12 cellular contexts compared by ENCODE assay signal in genomic region chr19:46623915-46624502, GRCh38. TPM values are rescaled to one million over a fixed set of nuclear protein-coding genes. Genes with fewer than 3 reads are reported as not detected.
DNase-seq lines count a peak whose midpoint lies in the region; ATAC-seq and TF ChIP-seq lines count a peak whose summit lies in the region.
"Had no signal": no experiment of that assay in that cellular context is flagged by ENCODE, and none has a peak within 500 bp of the region (broad histone marks: within the 10 kb centered on the region; RNA-seq: fewer than 3 reads in every experiment).

No MANE protein-coding gene starts in this region.

- H3K9me3 ChIP-seq in Peyer's patch (no peaks in the 10 kb centered on the region), gastroesophageal sphincter (no peaks in the 10 kb centered on the region)
- H3K9me3 ChIP-seq: pancreas had no signal

- H3K36me3 ChIP-seq in Peyer's patch (no peaks in the 10 kb centered on the region), gastroesophageal sphincter (no peaks in the 10 kb centered on the region)
- H3K36me3 ChIP-seq: pancreas had no signal

- H3K4me1 ChIP-seq in Peyer's patch (peaks cover 0 to 47% (median 14%) of the 10 kb centered on the region in 4 donors), gastroesophageal sphincter (peaks cover 3 to 76% (median 53%) of the 10 kb centered on the region in 3 donors)

- H3K27ac Mint-ChIP-seq in T-helper 1 cell treated with Interleukin-12 subunit alpha and Interleukin-12 subunit beta and Interleukin-4 antibody, amounts not matched to agents 30 μg/mL and 1 μg/mL, for 36 hours: peak overlapping the region; percentile 92
- H3K27ac Mint-ChIP-seq in stimulated activated naive B cell treated with anti-CD40 and anti-IgM and Interleukin-4, amounts not matched to agents 10 μg/mL and 1 μg/mL and 100 μg/mL, for 72 hours: peak overlapping the region; percentile 97

- H3K27me3 ChIP-seq in Peyer's patch (no peaks in the 10 kb centered on the region), gastroesophageal sphincter (no peaks in the 10 kb centered on the region)
- H3K27me3 ChIP-seq: pancreas had no signal

- H3K36me3 Mint-ChIP-seq in T-helper 1 cell treated with Interleukin-12 subunit alpha and Interleukin-12 subunit beta and Interleukin-4 antibody, amounts not matched to agents 30 μg/mL and 1 μg/mL, for 36 hours (ENCODE audit: low read depth): peaks cover 33% of the 10 kb centered on the region
- peaks cover 57 to 58% of the 10 kb centered on the region in 2 donors for H3K36me3 Mint-ChIP-seq in stimulated activated naive B cell treated with anti-CD40 and anti-IgM and Interleukin-4, amounts not matched to agents 10 μg/mL and 1 μg/mL and 100 μg/mL, for 72 hours

- H3K4me1 Mint-ChIP-seq in T-helper 1 cell treated with Interleukin-12 subunit alpha and Interleukin-12 subunit beta and Interleukin-4 antibody, amounts not matched to agents 30 μg/mL and 1 μg/mL, for 36 hours (ENCODE audit: low read depth): peaks cover 48% of the 10 kb centered on the region
- peaks cover 59 to 84% of the 10 kb centered on the region in 2 donors for H3K4me1 Mint-ChIP-seq in stimulated activated naive B cell treated with anti-CD40 and anti-IgM and Interleukin-4, amounts not matched to agents 10 μg/mL and 1 μg/mL and 100 μg/mL, for 72 hours

- H3K27ac ChIP-seq in Peyer's patch (peak overlapping the region; percentile 55 to 84 (median 67)), gastroesophageal sphincter (peak overlapping the region in 3 of 4 donors; percentile 80 to 86 (median 82))
- H3K27ac ChIP-seq: pancreas, VCaP had no signal

- H3K9me3 Mint-ChIP-seq in T-helper 1 cell treated with Interleukin-12 subunit alpha and Interleukin-12 subunit beta and Interleukin-4 antibody, amounts not matched to agents 30 μg/mL and 1 μg/mL, for 36 hours: no peaks in the 10 kb centered on the region
- peaks cover 0 to 3% of the 10 kb centered on the region in 2 donors for H3K9me3 Mint-ChIP-seq in stimulated activated naive B cell treated with anti-CD40 and anti-IgM and Interleukin-4, amounts not matched to agents 10 μg/mL and 1 μg/mL and 100 μg/mL, for 72 hours

- WGBS in gastroesophageal sphincter (ENCODE audit: low coverage in 1 of 2), 2 donors: 74 to 88% methylated on average over 3 to 11 of the region's 35 CpGs

- TF ChIP-seq EP300 in gastroesophageal sphincter (IDR thresholded peaks at IDR 0.05): no peak

- DNase-seq in T-helper 1 cell: no peak
- DNase-seq in Peyer's patch: no peak
- DNase-seq in stimulated activated naive B cell treated with anti-CD40 and anti-IgM and Interleukin-4, amounts not matched to agents 10 μg/mL and 1 μg/mL and 100 μg/mL, for 72 hours: no peak
- DNase-seq in NCI-H2081 (lab: John Stamatoyannopoulos, UW): no peak
- no peak for DNase-seq in Ammon's horn (ENCODE audit: low spot score)
- DNase-seq: amygdala had no signal

- ATAC-seq in gastroesophageal sphincter (no peak), GM19351 (IDR thresholded peaks at IDR 0.05; ENCODE audit: unreplicated experiment) (no peak)
- no peak for ATAC-seq in stimulated activated naive B cell treated with anti-CD40 and anti-IgM and Interleukin-4, amounts not matched to agents 10 μg/mL and 1 μg/mL and 100 μg/mL, for 72 hours (replicated peaks)

- H3K4me3 Mint-ChIP-seq in T-helper 1 cell treated with Interleukin-12 subunit alpha and Interleukin-12 subunit beta and Interleukin-4 antibody, amounts not matched to agents 30 μg/mL and 1 μg/mL, for 36 hours: peak overlapping the region; percentile 96
- H3K4me3 Mint-ChIP-seq in stimulated activated naive B cell treated with anti-CD40 and anti-IgM and Interleukin-4, amounts not matched to agents 10 μg/mL and 1 μg/mL and 100 μg/mL, for 72 hours: peak overlapping the region; percentile 91 to 98

- TF ChIP-seq POLR2A in Peyer's patch (IDR thresholded peaks at IDR 0.05) (no peak), gastroesophageal sphincter (IDR thresholded peaks at IDR 0.05) (no peak)

- H3K4me3 ChIP-seq in Peyer's patch (peak overlapping the region in 2 of 4 donors; percentile 1 to 19), gastroesophageal sphincter (peak overlapping the region in 1 of 2 donors; percentile 27)

- TF ChIP-seq CTCF in Peyer's patch (IDR thresholded peaks at IDR 0.05) (no peak), gastroesophageal sphincter (IDR thresholded peaks at IDR 0.05) (no peak)

- H3K27me3 Mint-ChIP-seq in T-helper 1 cell treated with Interleukin-12 subunit alpha and Interleukin-12 subunit beta and Interleukin-4 antibody, amounts not matched to agents 30 μg/mL and 1 μg/mL, for 36 hours (ENCODE audit: low read depth): no peaks in the 10 kb centered on the region
- no peaks in the 10 kb centered on the region for H3K27me3 Mint-ChIP-seq in stimulated activated naive B cell treated with anti-CD40 and anti-IgM and Interleukin-4, amounts not matched to agents 10 μg/mL and 1 μg/mL and 100 μg/mL, for 72 hours

RNA-seq across cellular contexts. Expression of gene PTGIR, which starts 0.9 kb away (rescaled TPM):
- total RNA-seq in Peyer's patch: 1 to 10 TPM in 2 of 4 donors, not detected in 2; 3.4 to 5.8 TPM
- total RNA-seq in gastroesophageal sphincter: 1 to 10 TPM; 3.6 to 5.9 (median 4.3) TPM

RNA-seq across cellular contexts. Expression of gene GNG8, which starts 12.0 kb away (rescaled TPM):
- total RNA-seq in Peyer's patch: not detected
- not detected for total RNA-seq in gastroesophageal sphincter
- total RNA-seq: A172, pancreas had no signal

RNA-seq across cellular contexts. Expression of gene CALM3, which starts 22.9 kb away (rescaled TPM):
- total RNA-seq in Peyer's patch (100 to 1,000 TPM; 134 to 282 (median 237) TPM), gastroesophageal sphincter (100 to 1,000 TPM; 128 to 193 (median 163) TPM)

RNA-seq across cellular contexts. Expression of gene DACT3, which starts 37.0 kb away (rescaled TPM):
- total RNA-seq in Peyer's patch (1 to 10 TPM in 2 of 4 donors, under 1 TPM in 2; 0.53 to 2.3 (median 1.4) TPM), gastroesophageal sphincter (100 to 1,000 TPM in 1 of 4 donors, 10 to 100 TPM in 3; 42.9 to 105 (median 53.1) TPM)
